ENCODE assay signal across 1 cellular context in genomic region chr10:91163269-91163708, GRCh38.
A peak's percentile ranks its signal among the peaks of the same experiment; 100 is the strongest.
TF ChIP-seq lines count a peak whose summit lies in the region.

No MANE protein-coding gene starts in this region.

TF ChIP-seq in K562, 482 proteins besides CTCF, POLR2A, EP300 and RAD21 (continued from another document):
- peak in 1 of 2 experiments; percentile 24 for TF ChIP-seq E2F6 (IDR thresholded peaks at IDR 0.05; ENCODE audit: borderline replicate concordance in 1 of 2, extremely low read depth in 1 of 2, insufficient read depth in 1 of 2, insufficient read length in 1 of 2, low read depth in 1 of 2, low read length in 1 of 2, poor library complexity in 1 of 2, severe bottlenecking in 1 of 2)
- TF ChIP-seq HDAC8 (tag; IDR thresholded peaks at IDR 0.05) = no peak
- no peak for TF ChIP-seq EZH2 (IDR thresholded peaks at IDR 0.05; ENCODE audit: borderline replicate concordance, low read depth, low read length)
- TF ChIP-seq GATAD2B (IDR thresholded peaks at IDR 0.05; ENCODE audit: borderline replicate concordance) = 0 out of 2 replicates have a peak, but pooled peaks have one; percentile 20
- no peak for TF ChIP-seq GABPA (tag; conservative IDR thresholded peaks at IDR 0.05; ENCODE audit: low read depth)
- TF ChIP-seq YY1 (IDR thresholded peaks at IDR 0.05; ENCODE audit: borderline replicate concordance in 1 of 3, control insufficient read depth in 1 of 3, extremely low read depth in 1 of 3, insufficient read depth in 3 of 3, insufficient read length in 1 of 3, insufficient replicate concordance in 2 of 3, low read depth in 1 of 3, low read length in 2 of 3) = peak in 1 of 3 experiments; percentile 6
- peak; percentile 11 for TF ChIP-seq SAP30 (IDR thresholded peaks at IDR 0.05; ENCODE audit: borderline replicate concordance, insufficient read depth, low read depth, low read length, poor library complexity, severe bottlenecking)
- peak in 1 of 2 experiments; percentile 9; a peak in 1 of 4 replicates for TF ChIP-seq MAZ (CRISPR knock-in tag; conservative IDR thresholded peaks at IDR 0.05 in 1 of 2, IDR thresholded peaks at IDR 0.05 in 1 of 2)
- TF ChIP-seq MYNN (IDR thresholded peaks at IDR 0.05) = no peak
- no peak for TF ChIP-seq MYNN (CRISPR knock-in tag; IDR thresholded peaks at IDR 0.05)
- TF ChIP-seq ZNF764 (CRISPR knock-in tag; IDR thresholded peaks at IDR 0.05; ENCODE audit: low read depth) = no peak
- TF ChIP-seq RBBP5 (IDR thresholded peaks at IDR 0.05; ENCODE audit: borderline replicate concordance, insufficient read depth, low read length, poor library complexity, severe bottlenecking) = peak; percentile 68
- TF ChIP-seq NFRKB (IDR thresholded peaks at IDR 0.05; ENCODE audit: low read depth) = no peak
- no peak for TF ChIP-seq ZNF12 (CRISPR knock-in tag; IDR thresholded peaks at IDR 0.05)
- TF ChIP-seq HMG20A (CRISPR knock-in tag; conservative IDR thresholded peaks at IDR 0.05) = no peak
- TF ChIP-seq SAFB (IDR thresholded peaks at IDR 0.05; ENCODE audit: borderline replicate concordance, low read depth, low read length) = no peak; the same call in 1 of the 2 replicates
- peak; percentile 18 for TF ChIP-seq ZFX (CRISPR knock-in tag; IDR thresholded peaks at IDR 0.05)
- peak; percentile 53; the same call in 1 of the 2 replicates for TF ChIP-seq PHF8 (IDR thresholded peaks at IDR 0.05; ENCODE audit: borderline replicate concordance, low read length)
- TF ChIP-seq CTCFL (IDR thresholded peaks at IDR 0.05; ENCODE audit: borderline replicate concordance, insufficient read depth, low read depth, low read length, poor library complexity, severe bottlenecking) = no peak
- no peak for TF ChIP-seq MBD1 (CRISPR knock-in tag; IDR thresholded peaks at IDR 0.05)
- TF ChIP-seq RBFOX2 (IDR thresholded peaks at IDR 0.05; ENCODE audit: low read depth, low read length) = peak; percentile 80
- TF ChIP-seq UBTF (IDR thresholded peaks at IDR 0.05; ENCODE audit: borderline replicate concordance in 1 of 2, low read depth in 2 of 2, low read length in 2 of 2) = peak; percentile 24 to 67; a peak in 2 of 4 replicates
- TF ChIP-seq ZBTB7A (IDR thresholded peaks at IDR 0.05; ENCODE audit: borderline replicate concordance, control insufficient read depth, low read depth, low read length) = peak; percentile 68; the same call in 1 of the 2 replicates
- no peak for TF ChIP-seq NFATC3 (IDR thresholded peaks at IDR 0.05)
- peak; percentile 27 for TF ChIP-seq CHD1 (IDR thresholded peaks at IDR 0.05; ENCODE audit: low read length)
- no peak for TF ChIP-seq CBFA2T3 (IDR thresholded peaks at IDR 0.05)
- no peak for TF ChIP-seq ILF3 (IDR thresholded peaks at IDR 0.05; ENCODE audit: borderline replicate concordance)
- TF ChIP-seq CTBP1 (IDR thresholded peaks at IDR 0.05; ENCODE audit: borderline replicate concordance) = 0 out of 2 replicates have a peak, but pooled peaks have one; percentile 35
- TF ChIP-seq JUNB (CRISPR knock-in tag; conservative IDR thresholded peaks at IDR 0.05) = no peak
- TF ChIP-seq POLR2G (IDR thresholded peaks at IDR 0.05; ENCODE audit: low read depth, low read length) = peak; percentile 76
- TF ChIP-seq NR2C2 (CRISPR knock-in tag; IDR thresholded peaks at IDR 0.05) = no peak
- TF ChIP-seq NR2C2 (tag; IDR thresholded peaks at IDR 0.05) = peak; percentile 63
- no peak for TF ChIP-seq ZNF507 (tag; conservative IDR thresholded peaks at IDR 0.05)
- TF ChIP-seq CXXC5 (CRISPR knock-in tag; IDR thresholded peaks at IDR 0.05) = peak; percentile 11; the same call in 1 of the 2 replicates
- TF ChIP-seq SMAD4 (CRISPR knock-in tag; conservative IDR thresholded peaks at IDR 0.05) = peak; percentile 41; the same call in 1 of the 2 replicates
- no peak for TF ChIP-seq ELF1 (tag; IDR thresholded peaks at IDR 0.05)
- TF ChIP-seq NRF1 (conservative IDR thresholded peaks at IDR 0.05 in 1 of 2, IDR thresholded peaks at IDR 0.05 in 1 of 2) = peak in 1 of 2 experiments; percentile 42; a peak in 2 of 4 replicates
- TF ChIP-seq NCOA6 (IDR thresholded peaks at IDR 0.05) = no peak
- no peak for TF ChIP-seq SMAD2 (IDR thresholded peaks at IDR 0.05; ENCODE audit: low read depth, low read length)
